In the genomic region with DNA sequence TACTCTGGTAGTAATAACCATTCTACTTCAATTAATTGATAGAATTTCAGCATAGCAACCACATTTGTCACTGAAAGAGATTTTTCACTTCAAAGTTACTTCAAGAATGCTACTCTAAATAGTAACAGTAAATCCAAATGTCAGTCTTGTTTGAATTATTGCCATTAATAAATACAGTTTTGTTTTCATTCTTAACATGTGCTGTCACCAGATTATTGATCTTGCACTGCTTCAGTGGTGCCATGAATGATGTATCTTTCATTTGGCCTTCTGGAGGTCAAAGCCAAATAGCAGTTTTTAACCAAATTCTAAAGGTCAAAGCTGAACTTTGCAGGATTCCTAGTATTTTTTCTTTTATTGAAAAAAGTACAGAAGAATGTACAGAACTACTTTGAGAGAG, we compare ENCODE assay signal across 28 cellular contexts.
"Had no signal": no experiment of that assay in that cellular context is flagged by ENCODE, and none has a peak within 500 bp of the region (broad histone marks: within the 10 kb centered on the region; RNA-seq: fewer than 3 reads in every experiment).

No MANE protein-coding gene starts in this region.

- H3K4me1 ChIP-seq: ascending aorta had no signal

- H3K4me3 ChIP-seq: ascending aorta, cardiac muscle cell had no signal

- H3K9me3 ChIP-seq: ascending aorta had no signal

- H3K27me3 ChIP-seq: ascending aorta, cardiac muscle cell had no signal

- ATAC-seq: activated CD8-positive, alpha-beta T cell treated with anti-CD3 and anti-CD28 coated beads for 36 hours; activated naive CD8-positive, alpha-beta T cell treated with anti-CD3 and anti-CD28 coated beads, Interleukin-2, amount 50 U/mL, for 24 hours had no signal

- H3K27ac ChIP-seq: ascending aorta, cardiac muscle cell, VCaP had no signal

- DNase-seq: activated B cell treated with CpG ODN at 0.5 μM for 24 hours; activated CD4-positive, alpha-beta memory T cell treated with anti-CD3 and anti-CD28 coated beads for 36 hours; activated CD4-positive, alpha-beta T cell treated with anti-CD3 and anti-CD28 coated beads for 4 hours; activated CD4-positive, alpha-beta T cell treated with anti-CD3 and anti-CD28 coated beads, Interleukin-2, amount 50 U/mL, for 1 hour; activated CD4-positive, alpha-beta T cell treated with anti-CD3 and anti-CD28 coated beads, Interleukin-2, amount 50 U/mL, for 4 hours; activated CD4-positive, CD25-positive, alpha-beta regulatory T cell treated with anti-CD3 and anti-CD28 coated beads, Interleukin-2, amount 50 U/mL, for 72 hours; activated CD8-positive, alpha-beta memory T cell treated with anti-CD3 and anti-CD28 coated beads, Interleukin-2, amount 50 U/mL, for 4 hours; activated CD8-positive, alpha-beta T cell treated with anti-CD3 and anti-CD28 coated beads for 36 hours; activated effector memory CD4-positive, alpha-beta T cell treated with Interleukin-2 at 50 U/mL for 16 hours; activated gamma-delta T cell; activated naive CD4-positive, alpha-beta T cell treated with anti-CD3 and anti-CD28 coated beads, Interleukin-2, amount 10 ng/mL, durations not matched to agents 7 days and 5 days; activated naive CD4-positive, alpha-beta T cell treated with Interleukin-2 at 50 U/mL for 16 hours; activated naive CD8-positive, alpha-beta T cell treated with anti-CD3 and anti-CD28 coated beads, Interleukin-2, amount 10 ng/mL, durations not matched to agents 7 days and 5 days; activated naive CD8-positive, alpha-beta T cell treated with anti-CD3 and anti-CD28 coated beads, Interleukin-2, amount 50 U/mL, for 24 hours; activated T-cell treated with anti-CD3 and anti-CD28 coated beads, Interleukin-2, amount 50 U/mL, for 24 hours; activated T-cell treated with anti-CD3 and anti-CD28 coated beads, Interleukin-2, amount 50 U/mL, for 48 hours; amygdala; anterior cingulate cortex; caudate nucleus; cerebellar nuclear complex; T-helper 1 cell; T-helper 2 cell; T-helper 9 cell had no signal

- H3K36me3 ChIP-seq: ascending aorta, cardiac muscle cell had no signal

- FAIRE-seq: bronchial epithelial cell, TTC549 had no signal
